ENCODE assay signal across 8 cellular contexts in genomic region chr11:93740031-93740801, GRCh38.
DNase-seq lines count a peak whose midpoint lies in the region; FAIRE-seq lines count a peak whose summit lies in the region.

No MANE protein-coding gene starts in this region.

- H3K36me3 Mint-ChIP-seq in activated naive CD4-positive, alpha-beta T cell treated with anti-CD3 and anti-CD28 coated beads, Interleukin-2, amount 50 U/mL, for 24 hours = peaks cover 51% of the 10 kb centered on the region

- peak; percentile 24 for FAIRE-seq in islet of Langerhans (lab: Jason Lieb, UNC)

- H3K4me3 Mint-ChIP-seq in activated naive CD4-positive, alpha-beta T cell treated with anti-CD3 and anti-CD28 coated beads, Interleukin-2, amount 50 U/mL, for 24 hours = peak overlapping the region; percentile 99

- DNase-seq in SHP77 treated with DMSO at 0.1 percent for 48 hours (lab: John Stamatoyannopoulos, UW) (peak; percentile 35), SHP77 (lab: John Stamatoyannopoulos, UW) (no peak), NCI-H69 (lab: John Stamatoyannopoulos, UW) (peak; percentile 59), NCI-H774 (lab: John Stamatoyannopoulos, UW) (no peak), HuH-7.5 (ENCODE audit: low spot score) (no peak)
- peak; percentile 48 for DNase-seq in stimulated activated CD4-positive, alpha-beta T cell treated with anti-CD3 and anti-CD28 coated beads, Interleukin-4, amount 100 ng/mL, for 1 hour

- no peaks in the 10 kb centered on the region for H3K9me3 Mint-ChIP-seq in activated naive CD4-positive, alpha-beta T cell treated with anti-CD3 and anti-CD28 coated beads, Interleukin-2, amount 50 U/mL, for 24 hours

- peaks cover 59% of the 10 kb centered on the region for H3K4me1 Mint-ChIP-seq in activated naive CD4-positive, alpha-beta T cell treated with anti-CD3 and anti-CD28 coated beads, Interleukin-2, amount 50 U/mL, for 24 hours

- peak overlapping the region; percentile 99 for H3K27ac Mint-ChIP-seq in activated naive CD4-positive, alpha-beta T cell treated with anti-CD3 and anti-CD28 coated beads, Interleukin-2, amount 50 U/mL, for 24 hours

- no peaks in the 10 kb centered on the region for H3K27me3 Mint-ChIP-seq in activated naive CD4-positive, alpha-beta T cell treated with anti-CD3 and anti-CD28 coated beads, Interleukin-2, amount 50 U/mL, for 24 hours

Comparison
In these comparisons a context has a peak if more than half of its experiments do, and no peak if none do; other contexts are left out.
1. DNase-seq: peak in SHP77 treated with DMSO at 0.1 percent for 48 hours (single experiment), NCI-H69 (single experiment) and stimulated activated CD4-positive, alpha-beta T cell treated with anti-CD3 and anti-CD28 coated beads, Interleukin-4, amount 100 ng/mL, for 1 hour (single experiment); none in SHP77 (0 of 2), NCI-H774 (single experiment) and HuH-7.5 (single experiment).